9 cellular contexts compared by ENCODE assay signal in the genomic region with DNA sequence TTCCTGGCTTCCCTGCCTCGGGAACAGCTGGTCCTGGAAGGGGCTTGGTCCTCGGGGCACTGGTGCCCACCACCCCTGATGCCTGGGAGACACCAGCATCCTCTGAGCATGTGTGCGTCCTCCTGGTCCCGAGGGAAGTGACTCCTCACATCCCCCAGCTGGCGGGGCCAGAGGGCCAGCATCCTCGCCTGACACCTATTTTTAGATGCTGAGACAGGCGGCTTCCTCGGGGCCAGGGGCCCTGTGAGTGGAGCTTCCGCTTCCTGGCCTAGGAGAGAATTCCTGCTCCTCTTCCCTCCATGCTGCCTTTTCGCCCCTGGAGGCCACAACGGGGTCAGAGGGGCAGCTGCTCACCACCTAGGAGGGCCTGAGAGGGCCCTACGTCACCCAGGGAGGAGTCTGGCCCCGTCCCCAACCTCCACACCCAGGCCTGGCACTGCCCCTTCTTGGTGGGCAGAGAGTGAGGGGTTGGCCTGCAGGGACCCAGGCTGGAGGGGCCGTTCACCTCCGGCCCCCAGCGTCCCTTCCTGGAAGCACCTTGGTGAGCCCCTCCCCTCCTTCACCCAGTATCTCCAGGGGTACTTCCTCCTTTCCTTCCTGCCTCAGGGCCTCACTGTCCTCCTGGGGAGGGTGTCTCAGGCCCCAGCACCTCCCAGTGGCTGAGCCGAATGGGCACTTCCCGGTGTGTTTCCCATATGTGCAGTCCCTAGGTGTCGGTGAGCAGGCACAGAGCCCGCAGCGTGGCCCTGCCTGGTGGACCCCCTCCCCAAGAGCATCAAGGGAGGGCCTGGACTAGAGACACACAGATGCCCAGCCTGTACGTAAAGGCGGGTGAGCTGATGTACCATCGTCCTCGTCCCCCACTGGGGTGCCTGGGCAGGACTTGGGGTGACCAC. TPM values are rescaled to one million over a fixed set of nuclear protein-coding genes. Genes with fewer than 3 reads are reported as not detected.
DNase-seq lines count a peak whose midpoint lies in the region; ATAC-seq and TF ChIP-seq lines count a peak whose summit lies in the region.
"Had no signal": no experiment of that assay in that cellular context is flagged by ENCODE, and none has a peak within 500 bp of the region (broad histone marks: within the 10 kb centered on the region; RNA-seq: fewer than 3 reads in every experiment).

No MANE protein-coding gene starts in this region.

- ATAC-seq in heart right ventricle (peak; percentile 45 to 74 (median 64)), GM18511 (IDR thresholded peaks at IDR 0.05; ENCODE audit: unreplicated experiment) (no peak), GM21381 (IDR thresholded peaks at IDR 0.05; ENCODE audit: unreplicated experiment) (no peak), HG02610 (IDR thresholded peaks at IDR 0.05; ENCODE audit: unreplicated experiment) (no peak)

- H3K27me3 ChIP-seq in heart right ventricle (no peaks in the 10 kb centered on the region), spleen (replicated peaks in 1 of 7) (peaks cover 0 to under 1% (median 0%) of the 10 kb centered on the region in 7 donors)

- H3K4me1 ChIP-seq in heart right ventricle (peaks cover 73 to 97% (median 91%) of the 10 kb centered on the region in 9 donors), spleen (peaks cover 77 to 100% (median 97%) of the 10 kb centered on the region in 6 donors)

- DNase-seq in GM13976 (ENCODE audit: low spot score): no peak
- peak; percentile 79 to 88 for DNase-seq in heart right ventricle
- DNase-seq in spleen: peak; percentile 86
- no peak for DNase-seq in inferior parietal cortex (ENCODE audit: extremely low spot score)
- DNase-seq: activated CD8-positive, alpha-beta memory T cell treated with anti-CD3 and anti-CD28 coated beads for 24 hours had no signal

- peak overlapping the region; percentile 76 to 100 (median 98) for H3K27ac ChIP-seq in heart right ventricle
- peak overlapping the region; percentile 68 to 98 (median 92) for H3K27ac ChIP-seq in spleen

- in situ Hi-C loops in GM13976 (cut with MboI; ENCODE audit: low sequenced_read_pairs, unreplicated experiment): no loop called here

- H3K36me3 ChIP-seq in heart right ventricle (peaks cover 0 to 36% (median 0%) of the 10 kb centered on the region in 9 donors), spleen (peaks cover 0 to 20% (median 0%) of the 10 kb centered on the region in 6 donors)

- H3K4me3 ChIP-seq in WI38 (ENCODE audit: low read depth, low read length): no peak overlapping the region
- H3K4me3 ChIP-seq in heart right ventricle: peak overlapping the region in 7 of 10 donors; percentile 10 to 35 (median 25)
- H3K4me3 ChIP-seq in spleen: peak overlapping the region in 4 of 8 donors; percentile 1 to 66 (median 8)

- H3K9me3 ChIP-seq in heart right ventricle (no peaks in the 10 kb centered on the region), spleen (no peaks in the 10 kb centered on the region)

- intact Hi-C loops in heart right ventricle (cut with DNase I) (loop anchor here in 2 of 10 donors (5.0 kb wide), 1 partner anchor 76 kb away; no protein-coding TSS in a partner anchor), spleen (cut with DNase I; ENCODE audit: low total_unique reads) (no loop called here)

- TF ChIP-seq CTCF in GM13976 (IDR thresholded peaks at IDR 0.05; ENCODE audit: borderline replicate concordance, control extremely low read depth, extremely low read depth, insufficient read depth, missing control alignments): peak; percentile 5
- 0 out of 2 replicates have a peak, but pooled peaks have one; percentile 6 for TF ChIP-seq CTCF in WI38 (IDR thresholded peaks at IDR 0.05; ENCODE audit: low read depth, low read length)
- TF ChIP-seq CTCF in heart right ventricle (IDR thresholded peaks at IDR 0.05): peak in 5 of 9 donors; percentile 11 to 47 (median 28)
- TF ChIP-seq CTCF in spleen (IDR thresholded peaks at IDR 0.05 in 8 of 11, conservative IDR thresholded peaks at IDR 0.05 in 3 of 11): no peak

- 22 to 23% methylated on average over 25 of the region's 25 CpGs for WGBS in heart right ventricle, 2 donors
- 28 to 45% (median 39%) methylated on average over 12 to 25 of the region's 25 CpGs for WGBS in spleen, 5 donors

- no peak for TF ChIP-seq POLR2A in spleen (IDR thresholded peaks at IDR 0.05)

RNA-seq across cellular contexts. Expression of gene CD81, which starts 6.1 kb away (rescaled TPM):
- total RNA-seq in heart right ventricle (100 to 1,000 TPM; 461 to 959 (median 513) TPM), spleen (100 to 1,000 TPM; 370 to 594 (median 472) TPM)
- polyA plus RNA-seq in heart right ventricle (100 to 1,000 TPM; 346 to 588 TPM), spleen (100 to 1,000 TPM; 191 to 368 (median 339) TPM)

RNA-seq across cellular contexts. Expression of gene TSSC4, which starts 17.4 kb away (rescaled TPM):
- 10 to 100 TPM; 22.0 to 46.4 (median 29.2) TPM for total RNA-seq in heart right ventricle
- polyA plus RNA-seq in heart right ventricle: 10 to 100 TPM; 56.0 to 72.3 TPM
- 10 to 100 TPM; 28.7 to 58.1 (median 42.2) TPM for total RNA-seq in spleen
- 10 to 100 TPM; 42.5 to 94.4 (median 66.2) TPM for polyA plus RNA-seq in spleen

Comparison
In these comparisons a context has a peak if more than half of its experiments do, and no peak if none do; other contexts are left out.
1. DNase-seq: peak in heart right ventricle (2 of 2) and spleen (single experiment); none in GM13976 (single experiment) and inferior parietal cortex (single experiment).
2. CTCF ChIP-seq: peak in GM13976 (single experiment), WI38 (single experiment) and heart right ventricle (5 of 9); none in spleen (0 of 11).
3. ATAC-seq: peak in heart right ventricle (8 of 8); none in GM18511 (single experiment), GM21381 (single experiment) and HG02610 (single experiment).